1 cellular context compared by ENCODE assay signal in genomic region chr13:50646070-50646469, GRCh38.
TF ChIP-seq lines count a peak whose summit lies in the region.

No MANE protein-coding gene starts in this region.

TF ChIP-seq in SK-N-SH treated with all-trans-retinoic acid at 6 μM for 48 hours, 23 proteins besides CTCF, POLR2A, EP300 and RAD21 (continued from another document):
- TF ChIP-seq PATZ1 (CRISPR knock-in tag; IDR thresholded peaks at IDR 0.05; ENCODE audit: borderline replicate concordance) (no peak; the same call in 1 of the 2 replicates), ZFP30 (CRISPR knock-in tag; IDR thresholded peaks at IDR 0.05) (no peak), ISL1 (CRISPR knock-in tag; IDR thresholded peaks at IDR 0.05) (no peak), ZC3H10 (CRISPR knock-in tag; IDR thresholded peaks at IDR 0.05) (no peak), CSRNP3 (CRISPR knock-in tag; IDR thresholded peaks at IDR 0.05) (no peak), CSDC2 (CRISPR knock-in tag; IDR thresholded peaks at IDR 0.05) (no peak), CREB5 (CRISPR knock-in tag; IDR thresholded peaks at IDR 0.05; ENCODE audit: low read depth) (no peak), ZNF8 (CRISPR knock-in tag; IDR thresholded peaks at IDR 0.05) (no peak), OSR1 (CRISPR knock-in tag; IDR thresholded peaks at IDR 0.05) (no peak), ZFP3 (CRISPR knock-in tag; IDR thresholded peaks at IDR 0.05) (no peak), TOX (CRISPR knock-in tag; IDR thresholded peaks at IDR 0.05; ENCODE audit: borderline replicate concordance) (no peak), ZNF565 (CRISPR knock-in tag; conservative IDR thresholded peaks at IDR 0.05; ENCODE audit: low read depth) (no peak)
